Comparison of ENCODE assay signal across 31 cellular contexts in the genomic region with DNA sequence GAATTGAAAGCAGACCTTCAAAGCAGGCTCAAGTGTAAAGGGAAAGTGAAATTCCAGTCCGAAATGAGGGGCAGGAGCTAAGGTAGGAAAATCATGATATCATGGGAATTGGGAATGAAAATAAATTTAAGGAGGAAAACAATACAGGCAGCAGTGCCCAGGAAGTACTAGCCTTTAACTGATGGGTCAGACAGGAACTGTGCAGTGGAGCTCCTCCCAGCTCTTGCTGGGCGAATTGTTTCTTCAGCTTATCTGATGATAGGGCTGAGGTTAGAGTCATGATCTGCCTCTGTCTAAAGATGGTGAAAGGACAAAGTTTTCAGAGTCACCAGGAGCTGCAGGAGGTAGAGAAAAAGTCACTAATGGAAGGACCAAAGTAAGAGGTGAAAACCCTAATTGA.
DNase-seq lines count a peak whose midpoint lies in the region; ATAC-seq and TF ChIP-seq lines count a peak whose summit lies in the region.
"Had no signal": no experiment of that assay in that cellular context is flagged by ENCODE, and none has a peak within 500 bp of the region (broad histone marks: within the 10 kb centered on the region; RNA-seq: fewer than 3 reads in every experiment).

No MANE protein-coding gene starts in this region.

- H3K4me3 Mint-ChIP-seq in CD8-positive, alpha-beta T cell = no peak overlapping the region
- H3K4me3 Mint-ChIP-seq: activated CD4-positive, alpha-beta memory T cell treated with anti-CD3 and anti-CD28 coated beads for 36 hours; activated naive CD4-positive, alpha-beta T cell treated with anti-CD3 and anti-CD28 coated beads, Interleukin-2, amount 50 U/mL, for 24 hours; B cell had no signal

- no peak overlapping the region for H3K27ac ChIP-seq in ACC112 (ENCODE audit: low read depth, low read length)
- no peak overlapping the region for H3K27ac ChIP-seq in CD8-positive, alpha-beta T cell (ENCODE audit: low read depth, low read length)
- H3K27ac ChIP-seq: cardiac muscle cell, Peyer's patch, sigmoid colon had no signal

- H3K4me1 ChIP-seq in ACC112 (ENCODE audit: control insufficient read depth, insufficient read depth, low read length, unreplicated experiment) = no peaks in the 10 kb centered on the region
- H3K4me1 ChIP-seq in CD8-positive, alpha-beta T cell (ENCODE audit: insufficient read depth, low read length) = no peaks in the 10 kb centered on the region
- H3K4me1 ChIP-seq: Peyer's patch, sigmoid colon had no signal

- peaks cover 4% of the 10 kb centered on the region for H3K9me3 Mint-ChIP-seq in CD8-positive, alpha-beta T cell

- no peak overlapping the region for H3K27ac Mint-ChIP-seq in CD8-positive, alpha-beta T cell
- H3K27ac Mint-ChIP-seq: activated CD4-positive, alpha-beta memory T cell treated with anti-CD3 and anti-CD28 coated beads for 36 hours; activated naive CD4-positive, alpha-beta T cell treated with anti-CD3 and anti-CD28 coated beads, Interleukin-2, amount 50 U/mL, for 24 hours; B cell had no signal

- H2AFZ ChIP-seq in ACC112 (ENCODE audit: low read length, unreplicated experiment) = peak overlapping the region; percentile 28

- POLR2A ChIA-PET in CD8-positive, alpha-beta T cell (lab: Charles Lee) = no interaction called here

- CTCF ChIA-PET in CD8-positive, alpha-beta T cell (lab: Charles Lee) = no interaction called here

- H3K4me3 ChIP-seq in ACC112 (ENCODE audit: low read depth, low read length) = no peak overlapping the region
- no peak overlapping the region for H3K4me3 ChIP-seq in CD8-positive, alpha-beta T cell (ENCODE audit: low read depth, low read length)
- H3K4me3 ChIP-seq: cardiac muscle cell, Peyer's patch, sigmoid colon had no signal

- ATAC-seq in CD8-positive, alpha-beta T cell = no peak
- ATAC-seq: activated CD4-positive, CD25-positive, alpha-beta regulatory T cell treated with anti-CD3 and anti-CD28 coated beads, Interleukin-2, amount 50 U/mL, for 24 hours; esophagus mucosa; left colon had no signal

- H3K36me3 ChIP-seq in ACC112 (ENCODE audit: insufficient read depth, low read length) = no peaks in the 10 kb centered on the region
- H3K36me3 ChIP-seq in CD8-positive, alpha-beta T cell (ENCODE audit: insufficient read depth, low read length) = no peaks in the 10 kb centered on the region
- H3K36me3 ChIP-seq: cardiac muscle cell, Peyer's patch, sigmoid colon had no signal

- H3K36me3 Mint-ChIP-seq in CD8-positive, alpha-beta T cell = no peaks in the 10 kb centered on the region
- H3K36me3 Mint-ChIP-seq: activated CD4-positive, alpha-beta memory T cell treated with anti-CD3 and anti-CD28 coated beads for 36 hours; activated naive CD4-positive, alpha-beta T cell treated with anti-CD3 and anti-CD28 coated beads, Interleukin-2, amount 50 U/mL, for 24 hours had no signal

- no peaks in the 10 kb centered on the region for H3K4me1 Mint-ChIP-seq in CD8-positive, alpha-beta T cell (ENCODE audit: low read depth)
- H3K4me1 Mint-ChIP-seq: activated naive CD4-positive, alpha-beta T cell treated with anti-CD3 and anti-CD28 coated beads, Interleukin-2, amount 50 U/mL, for 24 hours; B cell had no signal

- intact Hi-C loops in CD8-positive, alpha-beta T cell (cut with DNase I, micrococcal nuclease) = no loop called here

- TF ChIP-seq CTCF in CD8-positive, alpha-beta T cell (IDR thresholded peaks at IDR 0.05) = no peak

- no peaks in the 10 kb centered on the region for H3K27me3 ChIP-seq in ACC112 (ENCODE audit: insufficient read depth, low read length)
- no peaks in the 10 kb centered on the region for H3K27me3 ChIP-seq in CD8-positive, alpha-beta T cell (ENCODE audit: insufficient read depth, low read length)
- H3K27me3 ChIP-seq: cardiac muscle cell, Peyer's patch, sigmoid colon had no signal

- no peaks in the 10 kb centered on the region for H3K79me2 ChIP-seq in ACC112 (ENCODE audit: control insufficient read depth, insufficient read depth, low read length, unreplicated experiment)

- DNase-seq in H4 (ENCODE audit: low spot score) (peak; percentile 10), OCI-M1 (lab: John Stamatoyannopoulos, UW) (peak; percentile 72), hepatic stellate cell (ENCODE audit: low spot score) (peak; percentile 5), nucleus accumbens (lab: John Stamatoyannopoulos, UW) (no peak), RPMI8226 (no peak)
- DNase-seq in stimulated activated naive CD4-positive, alpha-beta T cell (lab: John Stamatoyannopoulos, UW) = no peak
- no peak for DNase-seq in CD8-positive, alpha-beta T cell
- DNase-seq: activated CD4-positive, alpha-beta memory T cell treated with anti-CD3 and anti-CD28 coated beads for 36 hours; activated CD8-positive, alpha-beta memory T cell treated with anti-CD3 and anti-CD28 coated beads, Interleukin-2, amount 50 U/mL, for 48 hours; aorta; cortex of kidney; DMS153; foreskin melanocyte; Kasumi-1; left colon; mammary epithelial cell; NCI-H1048; NCI-H1694 treated with DMSO at 0.1 percent for 48 hours; NCI-H526; Peyer's patch; posterior cingulate gyrus; SIG-M5; sigmoid colon; stimulated activated naive CD4-positive, alpha-beta T cell treated with Interleukin-2 at 50 U/mL for 16 hours; T1000 had no signal

- no peaks in the 10 kb centered on the region for H3K9me3 ChIP-seq in CD8-positive, alpha-beta T cell (ENCODE audit: low read length)
- H3K9me3 ChIP-seq: Peyer's patch, sigmoid colon had no signal

- H3K27me3 Mint-ChIP-seq in CD8-positive, alpha-beta T cell (ENCODE audit: low read depth) = no peaks in the 10 kb centered on the region
- H3K27me3 Mint-ChIP-seq: activated CD4-positive, alpha-beta memory T cell treated with anti-CD3 and anti-CD28 coated beads for 36 hours; activated naive CD4-positive, alpha-beta T cell treated with anti-CD3 and anti-CD28 coated beads, Interleukin-2, amount 50 U/mL, for 24 hours; B cell had no signal

Comparison
In these comparisons a context has a peak if more than half of its experiments do, and no peak if none do; other contexts are left out.
1. DNase-seq: peak in H4 (single experiment), OCI-M1 (single experiment) and hepatic stellate cell (single experiment); none in stimulated activated naive CD4-positive, alpha-beta T cell (0 of 6), CD8-positive, alpha-beta T cell (0 of 7), nucleus accumbens (0 of 56) and RPMI8226 (single experiment).